ENCODE assay signal across 8 cellular contexts in the genomic region with DNA sequence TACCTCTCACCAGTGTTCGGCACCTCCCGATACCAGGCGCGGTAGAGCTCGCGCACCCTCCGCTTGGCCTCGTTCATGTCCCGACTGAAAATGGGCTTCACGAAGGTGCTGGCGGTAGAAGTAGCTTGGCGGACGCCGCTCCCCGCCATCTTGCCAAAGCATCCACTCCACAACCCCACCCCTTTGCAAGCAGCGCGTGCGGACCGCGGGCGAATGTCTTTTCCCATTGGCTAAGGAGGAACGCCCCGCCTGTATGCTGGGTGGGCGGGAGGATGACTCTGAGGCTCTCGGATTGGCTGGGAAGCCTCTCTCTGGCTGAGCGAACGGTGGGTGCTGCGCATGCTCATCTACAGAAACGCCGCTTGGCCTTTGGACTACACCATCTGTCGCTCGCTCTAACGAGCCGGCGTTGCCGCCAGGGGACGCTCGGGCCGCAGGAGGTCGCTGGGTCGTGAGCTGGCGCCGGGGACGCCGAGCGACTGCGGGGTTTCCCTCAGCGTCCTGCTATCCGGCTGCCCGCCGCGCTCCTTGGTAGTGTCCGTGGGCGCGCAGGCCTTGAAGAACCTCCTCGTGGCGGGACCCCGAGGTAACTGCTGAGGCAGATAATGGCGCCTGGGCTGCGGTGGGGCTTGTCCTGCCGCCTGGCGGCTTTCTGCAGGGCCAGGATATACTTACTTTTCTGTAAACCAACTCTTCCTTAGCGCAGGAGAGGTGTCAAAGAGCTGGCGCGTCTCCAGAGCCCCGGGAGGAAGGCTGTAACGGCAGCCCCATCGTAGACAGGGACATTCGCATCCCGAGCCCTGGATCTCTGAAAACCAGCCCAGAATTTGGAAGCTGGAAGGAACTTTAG. TPM values are rescaled to one million over a fixed set of nuclear protein-coding genes. Genes with fewer than 3 reads are reported as not detected.
DNase-seq lines count a peak whose midpoint lies in the region; ATAC-seq and TF ChIP-seq lines count a peak whose summit lies in the region.

NDUFA6 (minus strand) TSS at position 177 of the 850 bp plus-strand sequence; CDS start at position 149, 28 bp downstream.

- H3K4me3 ChIP-seq in BE2C (ENCODE audit: low read depth, low read length), result peak within 1 kb of the TSS; percentile 94
- peak within 1 kb of the TSS; percentile 96 for H3K4me3 ChIP-seq in colonic mucosa

- H3K27ac ChIP-seq in colonic mucosa (peak within 1 kb of the TSS; percentile 97), layer of hippocampus (ENCODE audit: low read depth, low read length) (peak within 1 kb of the TSS; percentile 94)

- peak within 1 kb of the TSS; percentile 94 to 97 for H3K9ac ChIP-seq in colonic mucosa (ENCODE audit: low read depth in 2 of 2, low read length in 2 of 2)

- peak; percentile 91 for TF ChIP-seq CTCF in BE2C (IDR thresholded peaks at IDR 0.05; ENCODE audit: low read depth, low read length)
- TF ChIP-seq CTCF in colonic mucosa (IDR thresholded peaks at IDR 0.05), result peak; percentile 92

- intact Hi-C loops in colonic mucosa (cut with DNase I), result loop anchor here (5.0 kb wide), 1 partner anchor 351 kb away; no protein-coding TSS in a partner anchor

- peaks cover 31% of the 10 kb centered on the region for H3K36me3 ChIP-seq in BE2C
- H3K36me3 ChIP-seq in colonic mucosa, result no peaks in the 10 kb centered on the region

- H3K9me3 ChIP-seq in BE2C (no peaks in the 10 kb centered on the region), colonic mucosa (no peaks in the 10 kb centered on the region)

- no peaks in the 10 kb centered on the region for H3K4me1 ChIP-seq in BE2C
- no peaks in the 10 kb centered on the region for H3K4me1 ChIP-seq in colonic mucosa

- H3K27me3 ChIP-seq in BE2C (no peaks in the 10 kb centered on the region), colonic mucosa (no peaks in the 10 kb centered on the region), layer of hippocampus (ENCODE audit: control insufficient read depth, insufficient read depth, low read length) (no peaks in the 10 kb centered on the region)

- peak; percentile 78 for ATAC-seq in HG03457 (IDR thresholded peaks at IDR 0.05; ENCODE audit: unreplicated experiment)

- DNase-seq in BE2C, result peak; percentile 99
- DNase-seq in GM19238 (ENCODE audit: insufficient read length, low spot score), result peak; percentile 94
- peak; percentile 97 for DNase-seq in NCI-H524 treated with DMSO at 0.1 percent for 48 hours (lab: John Stamatoyannopoulos, UW)
- peak; percentile 99 for DNase-seq in activated CD4-positive, alpha-beta T cell treated with anti-CD3 and anti-CD28 coated beads for 48 hours
- DNase-seq in colonic mucosa, result peak; percentile 99
- peak; percentile 99 for DNase-seq in stimulated activated CD4-positive, alpha-beta T cell treated with anti-CD3 and anti-CD28 coated beads, Interleukin-1b, Interleukin-23, amount 100 ng/mL, for 48 hours

RNA-seq across cellular contexts. Expression of gene NDUFA6, which starts in this region (rescaled TPM):
- 240 TPM for polyA plus RNA-seq in BE2C (2012; ENCODE audit: insufficient read depth, insufficient read length, low read depth)
- total RNA-seq in colonic mucosa, result 100 to 1,000 TPM; 131 to 154 TPM

Comparison
In these comparisons a context has a peak if more than half of its experiments do, and no peak if none do; other contexts are left out.
1. Peak in every context shown above with its lines: DNase-seq, ATAC-seq, H3K4me3 ChIP-seq and H3K27ac ChIP-seq.